Comparison of ENCODE assay signal across 24 cellular contexts in genomic region chr19:6364353-6364752, GRCh38. TPM values are rescaled to one million over a fixed set of nuclear protein-coding genes. Genes with fewer than 3 reads are reported as not detected.
"Had no signal": no experiment of that assay in that cellular context is flagged by ENCODE, and none has a peak within 500 bp of the region (broad histone marks: within the 10 kb centered on the region; RNA-seq: fewer than 3 reads in every experiment).

No MANE protein-coding gene starts in this region.

- H3K27ac ChIP-seq: ascending aorta, breast epithelium, gastrocnemius medialis, heart left ventricle, prostate gland, stomach, testis, upper lobe of right lung had no signal

- H3K27me3 Mint-ChIP-seq: activated CD8-positive, alpha-beta T cell treated with anti-CD3 and anti-CD28 coated beads for 36 hours; natural killer cell treated with Interleukin-12 subunit alpha and Interleukin-12 subunit beta and Interleukin-15 and Interleukin-18, amount 100 ng/mL, for 72 hours had no signal

- H3K9me3 Mint-ChIP-seq: activated CD8-positive, alpha-beta T cell treated with anti-CD3 and anti-CD28 coated beads for 36 hours; endodermal cell; immature natural killer cell; natural killer cell treated with Interleukin-12 subunit alpha and Interleukin-12 subunit beta and Interleukin-15 and Interleukin-18, amount 100 ng/mL, for 72 hours had no signal

- H3K27ac Mint-ChIP-seq: activated CD8-positive, alpha-beta T cell treated with anti-CD3 and anti-CD28 coated beads for 36 hours; endodermal cell; immature natural killer cell had no signal

- H3K36me3 ChIP-seq: breast epithelium had no signal

- FAIRE-seq: small intestine had no signal

- H3K9me3 ChIP-seq: ascending aorta, breast epithelium, gastrocnemius medialis, heart left ventricle, prostate gland, stomach, testis, upper lobe of right lung had no signal

- ATAC-seq: activated CD8-positive, alpha-beta T cell treated with anti-CD3 and anti-CD28 coated beads for 36 hours; gastrocnemius medialis; heart left ventricle; natural killer cell treated with Interleukin-12 subunit alpha and Interleukin-12 subunit beta and Interleukin-15 and Interleukin-18, amount 100 ng/mL, for 72 hours; right cardiac atrium; upper lobe of right lung had no signal

- H3K27me3 ChIP-seq: ascending aorta, breast epithelium, gastrocnemius medialis, heart left ventricle, stomach, testis, upper lobe of right lung had no signal

- DNase-seq: activated CD4-positive, CD25-positive, alpha-beta regulatory T cell; activated CD8-positive, alpha-beta T cell treated with anti-CD3 and anti-CD28 coated beads for 36 hours; endodermal cell; gastrocnemius medialis; heart left ventricle; immature natural killer cell; mesendoderm; occipital lobe; SIG-M5; small intestine; stimulated activated CD4-positive, alpha-beta T cell treated with anti-CD3 and anti-CD28 coated beads, Interleukin-4, amount 100 ng/mL, for 4 hours; stimulated activated CD8-positive, alpha-beta memory T cell treated with anti-CD3 and anti-CD28 coated beads, Interleukin-4, amount 100 ng/mL, for 48 hours; stomach; testis; upper lobe of right lung had no signal

- H3K4me3 ChIP-seq: ascending aorta, breast epithelium, gastrocnemius medialis, heart left ventricle, prostate gland, stomach, testis, upper lobe of right lung had no signal

- H3K4me3 Mint-ChIP-seq: natural killer cell treated with Interleukin-12 subunit alpha and Interleukin-12 subunit beta and Interleukin-15 and Interleukin-18, amount 100 ng/mL, for 72 hours had no signal

- H3K4me1 ChIP-seq: prostate gland had no signal

RNA-seq across cellular contexts. Expression of gene PSPN, which starts 11.4 kb away (rescaled TPM):
- total RNA-seq: ascending aorta had no signal

RNA-seq across cellular contexts. Expression of gene ACER1, which starts 30.9 kb away (rescaled TPM):
- total RNA-seq: activated CD8-positive, alpha-beta T cell treated with anti-CD3 and anti-CD28 coated beads for 36 hours; ascending aorta; chondrocyte; dermis microvascular lymphatic vessel endothelial cell; endodermal cell; epithelial cell of proximal tubule; gastrocnemius medialis; heart left ventricle; liver; natural killer cell treated with Interleukin-12 subunit alpha and Interleukin-12 subunit beta and Interleukin-15 and Interleukin-18, amount 100 ng/mL, for 72 hours; occipital lobe; right cardiac atrium; upper lobe of right lung had no signal
- polyA plus RNA-seq: heart left ventricle, right cardiac atrium had no signal
